Comparison of ENCODE assay signal across 10 cellular contexts in genomic region chr1:51534447-51534846, GRCh38. TPM values are rescaled to one million over a fixed set of nuclear protein-coding genes. Genes with fewer than 3 reads are reported as not detected.
DNase-seq lines count a peak whose midpoint lies in the region; ATAC-seq and TF ChIP-seq lines count a peak whose summit lies in the region.
"Had no signal": no experiment of that assay in that cellular context is flagged by ENCODE, and none has a peak within 500 bp of the region (broad histone marks: within the 10 kb centered on the region; RNA-seq: fewer than 3 reads in every experiment).

No MANE protein-coding gene starts in this region.

- H3K36me3 ChIP-seq in Panc1 (ENCODE audit: control insufficient read depth, insufficient read depth, low read length) (no peaks in the 10 kb centered on the region), uterus (no peaks in the 10 kb centered on the region)
- H3K36me3 ChIP-seq: BE2C had no signal

- intact Hi-C loops in left ventricle myocardium superior (cut with micrococcal nuclease) (no loop called here), cardiac septum (cut with DNase I) (loop anchor here (10.0 kb wide), 1 partner anchor 240 kb away; no protein-coding TSS in a partner anchor), Panc1 (cut with micrococcal nuclease; ENCODE audit: unreplicated experiment) (no loop called here), uterus (cut with DNase I; ENCODE audit: low total_unique reads) (no loop called here)

- no peak for DNase-seq in left ventricle myocardium superior
- no peak for DNase-seq in cardiac septum (ENCODE audit: low spot score)
- DNase-seq in Panc1 (ENCODE audit: low read depth, low spot score): no peak
- DNase-seq in inferior parietal cortex (ENCODE audit: extremely low spot score): peak; percentile 42
- no peak for DNase-seq in uterus
- DNase-seq in OCI-M1 (lab: John Stamatoyannopoulos, UW): no peak
- DNase-seq: activated naive CD4-positive, alpha-beta T cell treated with anti-CD3 and anti-CD28 coated beads, Interleukin-2, amount 50 U/mL, for 16 hours had no signal

- CTCF ChIA-PET in Panc1 (lab: Charles Lee): interaction anchor here (0.6 to 1.5 kb wide), 2 partner anchors 50 to 107 kb away, joined by 4 to 7 read pairs; no protein-coding TSS in a partner anchor

- ATAC-seq in left ventricle myocardium superior: peak; percentile 44
- peak; percentile 37; the same call in 1 of the 2 replicates for ATAC-seq in Panc1
- no peak for ATAC-seq in GM19397 (IDR thresholded peaks at IDR 0.05; ENCODE audit: unreplicated experiment)
- ATAC-seq in GM21447 (IDR thresholded peaks at IDR 0.05; ENCODE audit: unreplicated experiment): no peak

- POLR2A ChIA-PET in Panc1 (lab: Charles Lee): interaction anchor here (0.6 kb wide), 1 partner anchor 115 kb away, joined by 3 read pairs; no protein-coding TSS in a partner anchor

- TF ChIP-seq CTCF in Panc1 (IDR thresholded peaks at IDR 0.05) (no peak), uterus (IDR thresholded peaks at IDR 0.05) (no peak)

- in situ Hi-C loops in Panc1 (cut with HindIII; ENCODE audit: low pct_unique_long_range_greater_than_20kb, low sequenced_read_pairs): no loop called here

- H3K27ac ChIP-seq in Panc1 (ENCODE audit: low read length) (peak overlapping the region; percentile 65), uterus (peak overlapping the region; percentile 65 to 66)

- TF ChIP-seq POLR2A in uterus (IDR thresholded peaks at IDR 0.05): no peak

- H3K9me3 ChIP-seq in Panc1 (ENCODE audit: control insufficient read depth, insufficient read depth, low read depth, low read length) (no peaks in the 10 kb centered on the region), uterus (no peaks in the 10 kb centered on the region)
- H3K9me3 ChIP-seq: BE2C had no signal

- no TSS peak for BruUV-seq in Panc1 (replicated peaks; lab: Mats Ljungman, UMichigan)

- H3K27me3 ChIP-seq in Panc1 (ENCODE audit: control insufficient read depth, insufficient read depth, low read length): no peaks in the 10 kb centered on the region
- no peaks in the 10 kb centered on the region for H3K27me3 ChIP-seq in uterus
- H3K27me3 ChIP-seq: BE2C had no signal

- peaks cover 11% of the 10 kb centered on the region for H3K4me1 ChIP-seq in Panc1 (ENCODE audit: control insufficient read depth, insufficient read depth, low read length)
- no peaks in the 10 kb centered on the region for H3K4me1 ChIP-seq in uterus
- H3K4me1 ChIP-seq: BE2C had no signal

- H3K4me3 ChIP-seq in Panc1 (ENCODE audit: low read depth in 2 of 2, low read length in 2 of 2) (no peak overlapping the region), uterus (no peak overlapping the region)

RNA-seq across cellular contexts. Expression of gene EPS15, which starts 15.4 kb away (rescaled TPM):
- total RNA-seq in left ventricle myocardium superior (71.6 TPM), cardiac septum (46.6 TPM), Panc1 (2021; ENCODE audit: unreplicated experiment) (54.4 TPM), uterus (100 to 1,000 TPM in 2 of 4 donors, 10 to 100 TPM in 2; 30.7 to 133 (median 81.1) TPM)
- 15.4 TPM for polyA plus RNA-seq in Panc1 (2012; ENCODE audit: insufficient read length)

Comparison
In these comparisons a context has a peak if more than half of its experiments do, and no peak if none do; other contexts are left out.
1. ATAC-seq: peak in left ventricle myocardium superior (single experiment) and Panc1 (single experiment); none in GM19397 (single experiment) and GM21447 (single experiment).